ENCODE assay signal across 1 cellular context in genomic region chr2:55922488-55922887, GRCh38.
TF ChIP-seq lines count a peak whose summit lies in the region.

No MANE protein-coding gene starts in this region.

TF ChIP-seq in GM23338, 12 proteins besides CTCF, POLR2A, EP300 and RAD21 (continued from another document):
- TF ChIP-seq, protein P1, sequence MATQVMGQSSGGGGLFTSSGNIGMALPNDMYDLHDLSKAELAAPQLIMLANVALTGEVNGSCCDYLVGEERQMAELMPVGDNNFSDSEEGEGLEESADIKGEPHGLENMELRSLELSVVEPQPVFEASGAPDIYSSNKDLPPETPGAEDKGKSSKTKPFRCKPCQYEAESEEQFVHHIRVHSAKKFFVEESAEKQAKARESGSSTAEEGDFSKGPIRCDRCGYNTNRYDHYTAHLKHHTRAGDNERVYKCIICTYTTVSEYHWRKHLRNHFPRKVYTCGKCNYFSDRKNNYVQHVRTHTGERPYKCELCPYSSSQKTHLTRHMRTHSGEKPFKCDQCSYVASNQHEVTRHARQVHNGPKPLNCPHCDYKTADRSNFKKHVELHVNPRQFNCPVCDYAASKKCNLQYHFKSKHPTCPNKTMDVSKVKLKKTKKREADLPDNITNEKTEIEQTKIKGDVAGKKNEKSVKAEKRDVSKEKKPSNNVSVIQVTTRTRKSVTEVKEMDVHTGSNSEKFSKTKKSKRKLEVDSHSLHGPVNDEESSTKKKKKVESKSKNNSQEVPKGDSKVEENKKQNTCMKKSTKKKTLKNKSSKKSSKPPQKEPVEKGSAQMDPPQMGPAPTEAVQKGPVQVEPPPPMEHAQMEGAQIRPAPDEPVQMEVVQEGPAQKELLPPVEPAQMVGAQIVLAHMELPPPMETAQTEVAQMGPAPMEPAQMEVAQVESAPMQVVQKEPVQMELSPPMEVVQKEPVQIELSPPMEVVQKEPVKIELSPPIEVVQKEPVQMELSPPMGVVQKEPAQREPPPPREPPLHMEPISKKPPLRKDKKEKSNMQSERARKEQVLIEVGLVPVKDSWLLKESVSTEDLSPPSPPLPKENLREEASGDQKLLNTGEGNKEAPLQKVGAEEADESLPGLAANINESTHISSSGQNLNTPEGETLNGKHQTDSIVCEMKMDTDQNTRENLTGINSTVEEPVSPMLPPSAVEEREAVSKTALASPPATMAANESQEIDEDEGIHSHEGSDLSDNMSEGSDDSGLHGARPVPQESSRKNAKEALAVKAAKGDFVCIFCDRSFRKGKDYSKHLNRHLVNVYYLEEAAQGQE (IDR thresholded peaks at IDR 0.05; ENCODE audit: unreplicated experiment), result no peak
- TF ChIP-seq EZH2phosphoT487 (IDR thresholded peaks at IDR 0.05; ENCODE audit: unreplicated experiment), result no peak
- no peak for TF ChIP-seq ZNF114 (CRISPR knock-in tag; IDR thresholded peaks at IDR 0.05)
- no peak for TF ChIP-seq NANOG (IDR thresholded peaks at IDR 0.05; ENCODE audit: borderline replicate concordance)
- no peak for TF ChIP-seq POLR2AphosphoS5 (IDR thresholded peaks at IDR 0.05; ENCODE audit: low read depth)
- TF ChIP-seq EZH2 (IDR thresholded peaks at IDR 0.05; ENCODE audit: low read depth, unreplicated experiment), result no peak
